16 cellular contexts compared by ENCODE assay signal in the genomic region with DNA sequence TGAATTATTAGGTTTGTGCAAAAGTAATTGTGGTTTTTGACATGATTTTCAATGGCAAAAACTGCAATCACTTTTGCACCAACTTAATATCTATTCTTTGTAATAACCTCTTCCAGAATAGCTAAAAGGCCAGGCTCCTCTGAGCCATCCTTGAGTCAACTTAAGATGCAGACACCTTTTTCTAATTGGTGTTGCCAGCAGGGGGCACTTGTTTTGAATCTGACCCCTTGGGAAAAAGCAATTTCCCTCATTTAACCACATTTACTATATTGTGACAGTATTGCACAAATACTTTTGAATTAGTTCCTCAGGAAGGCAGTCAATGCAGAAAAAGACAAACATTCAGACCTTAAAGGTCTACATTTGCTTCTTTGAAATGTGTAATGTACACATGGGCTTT.
A peak's percentile ranks its signal among the peaks of the same experiment; 100 is the strongest.
DNase-seq lines count a peak whose midpoint lies in the region; TF ChIP-seq lines count a peak whose summit lies in the region.
"Had no signal": no experiment of that assay in that cellular context is flagged by ENCODE, and none has a peak within 500 bp of the region (broad histone marks: within the 10 kb centered on the region; RNA-seq: fewer than 3 reads in every experiment).

No MANE protein-coding gene starts in this region.

- no peak overlapping the region for H3K4me3 ChIP-seq in GM12865 (ENCODE audit: low read depth, low read length)

- TF ChIP-seq CTCF in C4-2B (conservative IDR thresholded peaks at IDR 0.05) = peak; percentile 25
- peak; percentile 4 for TF ChIP-seq CTCF in GM12865 (IDR thresholded peaks at IDR 0.05; ENCODE audit: insufficient read depth, low read depth, low read length, missing control alignments)
- TF ChIP-seq CTCF in GM20000 (IDR thresholded peaks at IDR 0.05; ENCODE audit: extremely low read depth, missing control alignments) = no peak

- no peak overlapping the region for H3K27ac ChIP-seq in C4-2B
- H3K27ac ChIP-seq: neutrophil had no signal

- DNase-seq in GM12865 (ENCODE audit: low read depth) (no peak), NOMO-1 treated with DMSO at 0.1 percent for 48 hours (lab: John Stamatoyannopoulos, UW; ENCODE audit: unreplicated experiment) (peak; percentile 57), erythroblast (lab: John Stamatoyannopoulos, UW) (peak; percentile 21 to 49), UCSD-AML1 (lab: John Stamatoyannopoulos, UW; ENCODE audit: unreplicated experiment) (no peak), NCI-H345 (lab: John Stamatoyannopoulos, UW) (no peak), GM20000 (ENCODE audit: low spot score) (no peak), AG08395 (ENCODE audit: low spot score) (no peak)
- DNase-seq: activated gamma-delta T cell treated with Interleukin-2 at 50 U/mL for 16 hours; effector CD4-positive, alpha-beta T cell; foreskin melanocyte; GF-D8; immature natural killer cell; NCI-H2107; NCI-H82 had no signal

- no peak for TF ChIP-seq POLR2A in erythroblast (IDR thresholded peaks at IDR 0.05; ENCODE audit: low read length)

Comparison
In these comparisons a context has a peak if more than half of its experiments do, and no peak if none do; other contexts are left out.
1. DNase-seq: peak in NOMO-1 treated with DMSO at 0.1 percent for 48 hours (single experiment) and erythroblast (2 of 2); none in GM12865 (single experiment), UCSD-AML1 (single experiment), NCI-H345 (single experiment), GM20000 (single experiment) and AG08395 (single experiment).